Comparison of ENCODE assay signal across 9 cellular contexts in genomic region chr1:81305997-81306452, GRCh38.
DNase-seq lines count a peak whose midpoint lies in the region; ATAC-seq and TF ChIP-seq lines count a peak whose summit lies in the region.
"Had no signal": no experiment of that assay in that cellular context is flagged by ENCODE, and none has a peak within 500 bp of the region (broad histone marks: within the 10 kb centered on the region; RNA-seq: fewer than 3 reads in every experiment).

No MANE protein-coding gene starts in this region.

- in situ Hi-C loops in G401 (cut with HindIII; ENCODE audit: low sequenced_read_pairs), result no loop called here

- TF ChIP-seq CTCF in lung (IDR thresholded peaks at IDR 0.05; ENCODE audit: control extremely low read depth, extremely low read depth) (peak; percentile 13), upper lobe of left lung (IDR thresholded peaks at IDR 0.05) (peak in 2 of 6 experiments; percentile 27 to 36)

- H3K4me3 ChIP-seq in duodenal mucosa (ENCODE audit: low read depth in 1 of 2, low read length in 2 of 2) (peak overlapping the region; percentile 65 to 67), lung (peak overlapping the region; percentile 52), upper lobe of left lung (peak overlapping the region; percentile 33 to 53 (median 40))
- H3K4me3 ChIP-seq: SK-N-MC had no signal

- no peak for TF ChIP-seq EP300 in upper lobe of left lung (IDR thresholded peaks at IDR 0.05)

- peak; percentile 40 for DNase-seq in G401 (ENCODE audit: low spot score)
- peak; percentile 97 for DNase-seq in NCI-H748 treated with DMSO at 0.1 percent for 48 hours (lab: John Stamatoyannopoulos, UW)
- DNase-seq in lung (ENCODE audit: low spot score), result no peak
- DNase-seq in upper lobe of left lung, result no peak

- peak; percentile 62 for ATAC-seq in HG03432 (IDR thresholded peaks at IDR 0.05; ENCODE audit: unreplicated experiment)
- ATAC-seq in lung (ENCODE audit: insufficient read depth, low FRiP score), result no peak
- ATAC-seq in upper lobe of left lung (ENCODE audit: low FRiP score in 2 of 2), result peak; percentile 43 to 80
- ATAC-seq in GM19467 (IDR thresholded peaks at IDR 0.05; ENCODE audit: unreplicated experiment), result no peak
- no peak for ATAC-seq in HG03097 (IDR thresholded peaks at IDR 0.05; ENCODE audit: low FRiP score, unreplicated experiment)

- peak overlapping the region in 1 of 2 donors; percentile 7 for H3K9ac ChIP-seq in duodenal mucosa (ENCODE audit: low read depth in 1 of 2, low read length in 2 of 2)

- 3 to 4% methylated on average over 7 of the region's 7 CpGs for WGBS in lung, 2 donors
- WGBS in upper lobe of left lung, 2 donors, result 3 to 4% methylated on average over 7 of the region's 7 CpGs

- H3K4me1 ChIP-seq in duodenal mucosa (ENCODE audit: control insufficient read depth in 1 of 2, insufficient read depth in 2 of 2, low read length in 2 of 2) (no peaks in the 10 kb centered on the region), lung (ENCODE audit: control insufficient read depth in 2 of 2, insufficient read depth in 2 of 2, low read length in 2 of 2) (no peaks in the 10 kb centered on the region), upper lobe of left lung (no peaks in the 10 kb centered on the region)

- TF ChIP-seq POLR2A in upper lobe of left lung (IDR thresholded peaks at IDR 0.05), result no peak

- H3K36me3 ChIP-seq in duodenal mucosa (ENCODE audit: control insufficient read depth in 1 of 2, insufficient read depth in 2 of 2, low read length in 2 of 2), result no peaks in the 10 kb centered on the region
- H3K36me3 ChIP-seq in lung (ENCODE audit: control insufficient read depth in 2 of 2, insufficient read depth in 2 of 2, low read length in 2 of 2), result no peaks in the 10 kb centered on the region
- no peaks in the 10 kb centered on the region for H3K36me3 ChIP-seq in upper lobe of left lung

- H3K27me3 ChIP-seq in duodenal mucosa (ENCODE audit: control insufficient read depth in 1 of 2, insufficient read depth in 2 of 2, low read length in 2 of 2), result no peaks in the 10 kb centered on the region
- H3K27me3 ChIP-seq in lung (ENCODE audit: control insufficient read depth, insufficient read depth), result no peaks in the 10 kb centered on the region
- H3K27me3 ChIP-seq in upper lobe of left lung, result no peaks in the 10 kb centered on the region

- H3K9me3 ChIP-seq in duodenal mucosa (ENCODE audit: control insufficient read depth in 1 of 2, low read length in 2 of 2) (no peaks in the 10 kb centered on the region), lung (ENCODE audit: control insufficient read depth in 2 of 2, insufficient read depth in 1 of 2, low read length in 1 of 2) (no peaks in the 10 kb centered on the region), upper lobe of left lung (no peaks in the 10 kb centered on the region)

- H3K27ac ChIP-seq in duodenal mucosa (ENCODE audit: low read depth, low read length) (no peak overlapping the region), lung (ENCODE audit: low read depth in 1 of 2, low read length in 1 of 2) (peak overlapping the region; percentile 42 to 49), upper lobe of left lung (peak overlapping the region in 2 of 4 donors; percentile 69)
- H3K27ac ChIP-seq: SK-N-MC had no signal

Comparison
In these comparisons a context has a peak if more than half of its experiments do, and no peak if none do; other contexts are left out.
1. DNase-seq: peak in G401 (single experiment) and NCI-H748 treated with DMSO at 0.1 percent for 48 hours (single experiment); none in lung (single experiment) and upper lobe of left lung (0 of 2).
2. ATAC-seq: peak in HG03432 (single experiment) and upper lobe of left lung (2 of 2); none in lung (single experiment), GM19467 (single experiment) and HG03097 (single experiment).
3. Peak in every context shown above with its lines, with median percentiles within 50 percentile points of each other: H3K4me3 ChIP-seq.